ENCODE assay signal across 1 cellular context in the genomic region with DNA sequence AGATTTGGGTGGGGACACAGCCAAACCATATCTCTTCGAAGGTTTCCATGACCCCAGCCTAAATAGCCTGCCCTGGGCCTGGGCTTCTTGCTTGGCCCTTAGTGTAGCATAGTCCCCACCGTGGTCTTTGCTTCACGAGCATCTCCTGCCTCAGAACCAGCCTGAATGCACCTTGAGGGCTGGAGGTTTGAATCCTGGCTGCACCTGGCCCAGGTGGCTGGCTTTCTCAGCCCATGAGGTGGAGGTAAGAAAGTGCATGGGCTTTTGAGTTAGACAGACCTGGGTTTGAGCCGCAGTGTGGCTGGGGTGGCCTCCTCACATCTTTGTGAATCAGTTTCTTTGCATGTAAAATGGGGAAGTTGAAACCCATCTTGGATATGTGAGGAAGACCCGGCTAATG.
TF ChIP-seq lines count a peak whose summit lies in the region.

No MANE protein-coding gene starts in this region.

TF ChIP-seq in WTC11, 78 proteins besides CTCF, POLR2A, EP300 and RAD21 (continued from another document):
- TF ChIP-seq, protein P1, sequence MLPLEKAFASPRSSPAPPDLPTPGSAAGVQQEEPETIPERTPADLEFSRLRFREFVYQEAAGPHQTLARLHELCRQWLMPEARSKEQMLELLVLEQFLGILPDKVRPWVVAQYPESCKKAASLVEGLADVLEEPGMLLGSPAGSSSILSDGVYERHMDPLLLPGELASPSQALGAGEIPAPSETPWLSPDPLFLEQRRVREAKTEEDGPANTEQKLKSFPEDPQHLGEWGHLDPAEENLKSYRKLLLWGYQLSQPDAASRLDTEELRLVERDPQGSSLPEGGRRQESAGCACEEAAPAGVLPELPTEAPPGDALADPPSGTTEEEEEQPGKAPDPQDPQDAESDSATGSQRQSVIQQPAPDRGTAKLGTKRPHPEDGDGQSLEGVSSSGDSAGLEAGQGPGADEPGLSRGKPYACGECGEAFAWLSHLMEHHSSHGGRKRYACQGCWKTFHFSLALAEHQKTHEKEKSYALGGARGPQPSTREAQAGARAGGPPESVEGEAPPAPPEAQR (CRISPR knock-in tag; IDR thresholded peaks at IDR 0.05) = no peak
- TF ChIP-seq TP53 (CRISPR knock-in tag; IDR thresholded peaks at IDR 0.05) (no peak), ELF4 (CRISPR knock-in tag; IDR thresholded peaks at IDR 0.05; ENCODE audit: low read depth) (no peak), MXD4 (CRISPR knock-in tag; IDR thresholded peaks at IDR 0.05; ENCODE audit: borderline replicate concordance) (no peak), ARID4B (CRISPR knock-in tag; IDR thresholded peaks at IDR 0.05; ENCODE audit: borderline replicate concordance) (no peak), NFE2L1 (CRISPR knock-in tag; IDR thresholded peaks at IDR 0.05) (no peak), ETV6 (CRISPR knock-in tag; IDR thresholded peaks at IDR 0.05) (no peak), ESRRA (CRISPR knock-in tag; IDR thresholded peaks at IDR 0.05; ENCODE audit: borderline replicate concordance) (no peak), ZNF416 (CRISPR knock-in tag; IDR thresholded peaks at IDR 0.05) (no peak)
- TF ChIP-seq, protein P2, sequence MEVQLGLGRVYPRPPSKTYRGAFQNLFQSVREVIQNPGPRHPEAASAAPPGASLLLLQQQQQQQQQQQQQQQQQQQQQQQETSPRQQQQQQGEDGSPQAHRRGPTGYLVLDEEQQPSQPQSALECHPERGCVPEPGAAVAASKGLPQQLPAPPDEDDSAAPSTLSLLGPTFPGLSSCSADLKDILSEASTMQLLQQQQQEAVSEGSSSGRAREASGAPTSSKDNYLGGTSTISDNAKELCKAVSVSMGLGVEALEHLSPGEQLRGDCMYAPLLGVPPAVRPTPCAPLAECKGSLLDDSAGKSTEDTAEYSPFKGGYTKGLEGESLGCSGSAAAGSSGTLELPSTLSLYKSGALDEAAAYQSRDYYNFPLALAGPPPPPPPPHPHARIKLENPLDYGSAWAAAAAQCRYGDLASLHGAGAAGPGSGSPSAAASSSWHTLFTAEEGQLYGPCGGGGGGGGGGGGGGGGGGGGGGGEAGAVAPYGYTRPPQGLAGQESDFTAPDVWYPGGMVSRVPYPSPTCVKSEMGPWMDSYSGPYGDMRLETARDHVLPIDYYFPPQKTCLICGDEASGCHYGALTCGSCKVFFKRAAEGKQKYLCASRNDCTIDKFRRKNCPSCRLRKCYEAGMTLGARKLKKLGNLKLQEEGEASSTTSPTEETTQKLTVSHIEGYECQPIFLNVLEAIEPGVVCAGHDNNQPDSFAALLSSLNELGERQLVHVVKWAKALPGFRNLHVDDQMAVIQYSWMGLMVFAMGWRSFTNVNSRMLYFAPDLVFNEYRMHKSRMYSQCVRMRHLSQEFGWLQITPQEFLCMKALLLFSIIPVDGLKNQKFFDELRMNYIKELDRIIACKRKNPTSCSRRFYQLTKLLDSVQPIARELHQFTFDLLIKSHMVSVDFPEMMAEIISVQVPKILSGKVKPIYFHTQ (CRISPR knock-in tag; IDR thresholded peaks at IDR 0.05) = no peak
